ENCODE assay signal across 8 cellular contexts in the genomic region with DNA sequence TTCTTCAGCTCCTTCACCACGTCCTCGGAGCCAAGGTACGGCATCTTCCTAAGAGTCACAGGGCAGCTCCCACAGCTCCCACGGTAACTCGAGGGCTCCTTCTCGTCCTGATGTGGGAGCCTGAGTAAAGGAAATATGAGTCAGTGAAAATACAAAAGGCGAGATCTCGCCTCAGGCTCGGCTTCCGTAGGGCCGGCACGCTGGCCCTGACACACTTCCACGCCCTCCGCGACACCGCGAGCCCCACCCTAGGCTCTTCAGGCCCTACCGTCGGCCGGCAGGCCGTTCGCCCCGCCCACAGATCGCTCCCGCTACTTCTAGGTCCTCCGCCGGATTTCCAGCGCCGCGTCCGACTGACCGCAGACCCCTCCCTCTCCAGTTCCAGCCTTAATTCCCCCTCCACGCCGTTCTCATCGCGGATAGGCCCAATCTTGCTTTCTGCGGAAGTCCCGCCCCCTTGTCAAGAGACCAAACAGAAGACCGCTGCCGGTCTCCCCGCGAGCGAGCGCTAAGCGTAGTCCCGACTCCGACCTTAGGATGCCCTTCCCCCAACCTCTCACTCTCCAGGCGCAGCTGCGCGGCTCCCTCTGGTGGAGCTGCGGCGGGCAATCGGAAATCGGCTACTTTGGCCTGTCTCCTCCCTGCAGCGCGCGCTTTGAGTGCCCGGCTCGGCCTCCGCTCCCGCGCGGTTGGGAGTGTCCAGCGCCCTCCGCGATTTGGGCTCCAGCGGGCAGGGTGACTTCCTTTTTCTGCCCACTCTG. TPM values are rescaled to one million over a fixed set of nuclear protein-coding genes. Genes with fewer than 3 reads are reported as not detected.
A peak's percentile ranks its signal among the peaks of the same experiment; 100 is the strongest.
DNase-seq lines count a peak whose midpoint lies in the region; ATAC-seq and TF ChIP-seq lines count a peak whose summit lies in the region.

A gene (minus strand): TSS at position 126 of the 761 bp plus-strand sequence. CDS start 82 bp downstream, at position 44.
A gene (plus strand): TSS at position 653 of the 761 bp plus-strand sequence. CDS start 261 bp downstream, outside the sequence.

- CTCF ChIA-PET in activated CD4-positive, alpha-beta T cell treated with anti-CD3 and anti-CD28 coated beads, Interleukin-2, amount 10 ng/mL, durations not matched to agents 7 days and 5 days (lab: Charles Lee): interaction anchor here (0.6 to 5.9 kb wide), 17 partner anchors 9 to 152 kb away, joined by 3 to 38 read pairs (median 4); a partner anchor contains a TSS

- TF ChIP-seq CTCF in CD14-positive monocyte (IDR thresholded peaks at IDR 0.05): peak; percentile 67

- H3K36me3 Mint-ChIP-seq in CD14-positive monocyte: peaks cover 24 to 47% of the 10 kb centered on the region in 2 donors
- peaks cover 53% of the 10 kb centered on the region for H3K36me3 Mint-ChIP-seq in activated CD4-positive, alpha-beta T cell treated with anti-CD3 and anti-CD28 coated beads, Interleukin-2, amount 10 ng/mL, durations not matched to agents 7 days and 5 days (ENCODE audit: low read depth)

- peak within 1 kb of the TSS; percentile 96 to 99 (median 99) for H3K27ac Mint-ChIP-seq in CD14-positive monocyte
- peak within 1 kb of the TSS; percentile 96 for H3K27ac Mint-ChIP-seq in activated CD4-positive, alpha-beta T cell treated with anti-CD3 and anti-CD28 coated beads, Interleukin-2, amount 10 ng/mL, durations not matched to agents 7 days and 5 days

- DNase-seq in CD14-positive monocyte (ENCODE audit: low spot score) (peak; percentile 99), NCI-H69 (lab: John Stamatoyannopoulos, UW) (peak; percentile 98), cortex of kidney (lab: John Stamatoyannopoulos, UW) (peak; percentile 95), left lobe of liver (ENCODE audit: low spot score) (peak; percentile 99)
- peak; percentile 99 for DNase-seq in activated CD4-positive, alpha-beta T cell treated with anti-CD3 and anti-CD28 coated beads, Interleukin-2, amount 10 ng/mL, durations not matched to agents 7 days and 5 days
- peak; percentile 96 for DNase-seq in stimulated activated CD4-positive, alpha-beta T cell treated with anti-CD3 and anti-CD28 coated beads, Interleukin-2, amount 100 ng/mL, for 4 hours (ENCODE audit: low read depth)

- peaks cover 66% of the 10 kb centered on the region for H3K4me1 Mint-ChIP-seq in CD14-positive monocyte
- H3K4me1 Mint-ChIP-seq in activated CD4-positive, alpha-beta T cell treated with anti-CD3 and anti-CD28 coated beads, Interleukin-2, amount 10 ng/mL, durations not matched to agents 7 days and 5 days: peaks cover 62% of the 10 kb centered on the region

- H3K27me3 Mint-ChIP-seq in CD14-positive monocyte (ENCODE audit: low read depth in 3 of 3): peaks cover 0 to 2% (median 0%) of the 10 kb centered on the region in 3 donors
- H3K27me3 Mint-ChIP-seq in activated CD4-positive, alpha-beta T cell treated with anti-CD3 and anti-CD28 coated beads, Interleukin-2, amount 10 ng/mL, durations not matched to agents 7 days and 5 days: no peaks in the 10 kb centered on the region

- peak; percentile 86 for ATAC-seq in GM19351 (IDR thresholded peaks at IDR 0.05; ENCODE audit: unreplicated experiment)
- peak; percentile 86 for ATAC-seq in HG03521 (IDR thresholded peaks at IDR 0.05; ENCODE audit: unreplicated experiment)
- peak; percentile 93 for ATAC-seq in left lobe of liver

- intact Hi-C loops in CD14-positive monocyte (cut with micrococcal nuclease): loop anchor here (1.0 to 5.0 kb wide), 8 partner anchors 24 to 92 kb away; a partner anchor contains a TSS

- H3K4me3 Mint-ChIP-seq in CD14-positive monocyte: peak within 1 kb of the TSS; percentile 95 to 97
- H3K4me3 Mint-ChIP-seq in activated CD4-positive, alpha-beta T cell treated with anti-CD3 and anti-CD28 coated beads, Interleukin-2, amount 10 ng/mL, durations not matched to agents 7 days and 5 days: peak within 1 kb of the TSS; percentile 89

- peaks cover 0 to 1% (median 0%) of the 10 kb centered on the region in 7 donors for H3K9me3 Mint-ChIP-seq in CD14-positive monocyte
- no peaks in the 10 kb centered on the region for H3K9me3 Mint-ChIP-seq in activated CD4-positive, alpha-beta T cell treated with anti-CD3 and anti-CD28 coated beads, Interleukin-2, amount 10 ng/mL, durations not matched to agents 7 days and 5 days

- POLR2A ChIA-PET in activated CD4-positive, alpha-beta T cell treated with anti-CD3 and anti-CD28 coated beads, Interleukin-2, amount 10 ng/mL, durations not matched to agents 7 days and 5 days (lab: Charles Lee): interaction anchor here (0.6 to 2.2 kb wide), 6 partner anchors 24 to 71 kb away, joined by 3 to 10 read pairs (median 4); a partner anchor contains a TSS

RNA-seq across cellular contexts. Expression of the first gene that starts in this region (rescaled TPM):
- polyA plus RNA-seq in CD14-positive monocyte: 1 to 10 TPM; 3.5 to 6.1 TPM
- total RNA-seq in activated CD4-positive, alpha-beta T cell treated with anti-CD3 and anti-CD28 coated beads, Interleukin-2, amount 10 ng/mL, durations not matched to agents 7 days and 5 days: 10 to 100 TPM; 39.4 to 41.9 TPM
- total RNA-seq in left lobe of liver: 6.4 TPM

RNA-seq across cellular contexts. Expression of the second gene that starts in this region (rescaled TPM):
- polyA plus RNA-seq in CD14-positive monocyte: 1 to 10 TPM; 4.5 to 5.7 TPM
- 10 to 100 TPM; 16.2 to 19.4 TPM for total RNA-seq in activated CD4-positive, alpha-beta T cell treated with anti-CD3 and anti-CD28 coated beads, Interleukin-2, amount 10 ng/mL, durations not matched to agents 7 days and 5 days
- 1.6 TPM for total RNA-seq in left lobe of liver

Comparison
In these comparisons a context has a peak if more than half of its experiments do, and no peak if none do; other contexts are left out.
1. Peak in every context shown above with its lines: DNase-seq and ATAC-seq.